In the genomic region with DNA sequence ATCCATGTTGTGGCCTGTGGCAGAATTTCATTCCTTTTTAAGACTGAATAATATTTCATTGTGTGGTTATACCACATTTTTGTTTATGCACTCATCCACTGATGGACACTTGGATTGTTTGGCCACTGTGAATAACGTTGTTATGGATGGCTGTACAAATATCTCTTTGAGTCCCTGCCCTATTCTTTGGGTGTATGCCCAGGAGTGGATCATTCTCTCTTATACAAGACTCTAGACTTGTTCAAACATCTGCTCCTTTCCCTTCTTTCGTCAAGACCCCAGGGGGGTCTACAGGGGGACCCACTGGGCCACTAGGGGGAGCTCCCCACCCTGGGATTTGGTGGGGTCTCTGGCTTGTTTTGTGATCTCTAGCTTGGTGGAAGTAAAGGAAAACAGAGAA, we compare ENCODE assay signal across 11 cellular contexts.
A peak's percentile ranks its signal among the peaks of the same experiment; 100 is the strongest.
DNase-seq lines count a peak whose midpoint lies in the region; ATAC-seq and TF ChIP-seq lines count a peak whose summit lies in the region.
"Had no signal": no experiment of that assay in that cellular context is flagged by ENCODE, and none has a peak within 500 bp of the region (broad histone marks: within the 10 kb centered on the region; RNA-seq: fewer than 3 reads in every experiment).

No MANE protein-coding gene starts in this region.

- H3K36me3 Mint-ChIP-seq in stimulated activated naive B cell treated with anti-CD40 and anti-IgM and Interleukin-4, amounts not matched to agents 10 μg/mL and 1 μg/mL and 100 μg/mL, for 72 hours = peaks cover 0 to 2% of the 10 kb centered on the region in 2 donors

- no peaks in the 10 kb centered on the region for H3K27me3 ChIP-seq in AG04450 (ENCODE audit: control insufficient read depth, insufficient read depth, low read length)
- H3K27me3 ChIP-seq in RWPE2 (ENCODE audit: insufficient read depth, poor library complexity, severe bottlenecking) = no peaks in the 10 kb centered on the region
- H3K27me3 ChIP-seq in foreskin keratinocyte = no peaks in the 10 kb centered on the region

- no peak overlapping the region for H3K27ac Mint-ChIP-seq in stimulated activated naive B cell treated with anti-CD40 and anti-IgM and Interleukin-4, amounts not matched to agents 10 μg/mL and 1 μg/mL and 100 μg/mL, for 72 hours
- H3K27ac Mint-ChIP-seq: activated naive CD8-positive, alpha-beta T cell had no signal

- H3K27ac ChIP-seq in AG04450 (ENCODE audit: low read depth, low read length) = no peak overlapping the region
- peak overlapping the region; percentile 60 for H3K27ac ChIP-seq in RWPE2 (ENCODE audit: poor library complexity, severe bottlenecking)
- peak overlapping the region; percentile 33 for H3K27ac ChIP-seq in foreskin keratinocyte
- H3K27ac ChIP-seq: lower lobe of right lung had no signal

- H3K27me3 Mint-ChIP-seq in stimulated activated naive B cell treated with anti-CD40 and anti-IgM and Interleukin-4, amounts not matched to agents 10 μg/mL and 1 μg/mL and 100 μg/mL, for 72 hours = peaks cover 25 to 59% of the 10 kb centered on the region in 2 donors

- peaks cover 0 to 3% of the 10 kb centered on the region in 2 donors for H3K4me1 Mint-ChIP-seq in stimulated activated naive B cell treated with anti-CD40 and anti-IgM and Interleukin-4, amounts not matched to agents 10 μg/mL and 1 μg/mL and 100 μg/mL, for 72 hours

- CTCF ChIA-PET in AG04450 (lab: Charles Lee) = no interaction called here

- no peak for DNase-seq in AG04450 (ENCODE audit: low read depth, low spot score)
- peak; percentile 28 for DNase-seq in RWPE2 (ENCODE audit: low spot score)
- DNase-seq in foreskin keratinocyte = peak; percentile 92 to 96
- DNase-seq in SHP77 treated with DMSO at 0.1 percent for 48 hours (lab: John Stamatoyannopoulos, UW) = no peak
- DNase-seq in occipital lobe (lab: John Stamatoyannopoulos, UW) = no peak
- no peak for DNase-seq in stimulated activated naive B cell treated with anti-CD40 and anti-IgM and Interleukin-4, amounts not matched to agents 10 μg/mL and 1 μg/mL and 100 μg/mL, for 72 hours
- DNase-seq: GF-D8, lower lobe of right lung had no signal

- POLR2A ChIA-PET in AG04450 (lab: Yijun Ruan, JAX) = no interaction called here

- no peaks in the 10 kb centered on the region for H3K36me3 ChIP-seq in RWPE2 (ENCODE audit: low read depth)
- H3K36me3 ChIP-seq: lower lobe of right lung had no signal

- peak; percentile 53 for TF ChIP-seq CTCF in AG04450 (IDR thresholded peaks at IDR 0.05; ENCODE audit: low read depth, low read length)
- peak; percentile 71 for TF ChIP-seq CTCF in GM12875 (IDR thresholded peaks at IDR 0.05; ENCODE audit: borderline replicate concordance, insufficient read depth, low read depth, low read length)
- peak; percentile 49 for TF ChIP-seq CTCF in RWPE2 (IDR thresholded peaks at IDR 0.05; ENCODE audit: poor library complexity, severe bottlenecking)
- TF ChIP-seq CTCF in foreskin keratinocyte (conservative IDR thresholded peaks at IDR 0.05) = peak; percentile 68

- H3K9me3 Mint-ChIP-seq in stimulated activated naive B cell treated with anti-CD40 and anti-IgM and Interleukin-4, amounts not matched to agents 10 μg/mL and 1 μg/mL and 100 μg/mL, for 72 hours = no peaks in the 10 kb centered on the region

- peak; percentile 44 for ATAC-seq in RWPE2 (ENCODE audit: low read depth)
- peak; percentile 72 for ATAC-seq in foreskin keratinocyte
- no peak for ATAC-seq in stimulated activated naive B cell treated with anti-CD40 and anti-IgM and Interleukin-4, amounts not matched to agents 10 μg/mL and 1 μg/mL and 100 μg/mL, for 72 hours (replicated peaks)
- no peak for ATAC-seq in GM19397 (IDR thresholded peaks at IDR 0.05; ENCODE audit: unreplicated experiment)

- H3K4me3 Mint-ChIP-seq in stimulated activated naive B cell treated with anti-CD40 and anti-IgM and Interleukin-4, amounts not matched to agents 10 μg/mL and 1 μg/mL and 100 μg/mL, for 72 hours = no peak overlapping the region
- H3K4me3 Mint-ChIP-seq: activated naive CD8-positive, alpha-beta T cell had no signal

- H3K4me3 ChIP-seq in AG04450 (ENCODE audit: low read depth, low read length) = no peak overlapping the region
- no peak overlapping the region for H3K4me3 ChIP-seq in GM12875 (ENCODE audit: low read depth, low read length)
- H3K4me3 ChIP-seq in RWPE2 (ENCODE audit: severe bottlenecking) = no peak overlapping the region
- H3K4me3 ChIP-seq: lower lobe of right lung had no signal

- no peaks in the 10 kb centered on the region; the same call in 1 of the 2 replicates for H3K9me3 ChIP-seq in AG04450 (ENCODE audit: control insufficient read depth, insufficient read depth, low read length)
- no peaks in the 10 kb centered on the region for H3K9me3 ChIP-seq in RWPE2 (ENCODE audit: severe bottlenecking)
- H3K9me3 ChIP-seq: lower lobe of right lung had no signal

- H3K4me1 ChIP-seq in RWPE2 (ENCODE audit: insufficient read depth, poor library complexity, severe bottlenecking) = peaks cover 23% of the 10 kb centered on the region
- peaks cover 21% of the 10 kb centered on the region for H3K4me1 ChIP-seq in foreskin keratinocyte
- H3K4me1 ChIP-seq: lower lobe of right lung had no signal

Comparison
In these comparisons a context has a peak if more than half of its experiments do, and no peak if none do; other contexts are left out.
1. DNase-seq: peak in RWPE2 (single experiment) and foreskin keratinocyte (2 of 2); none in AG04450 (single experiment), SHP77 treated with DMSO at 0.1 percent for 48 hours (single experiment), occipital lobe (single experiment) and stimulated activated naive B cell treated with anti-CD40 and anti-IgM and Interleukin-4, amounts not matched to agents 10 μg/mL and 1 μg/mL and 100 μg/mL, for 72 hours (single experiment).
2. ATAC-seq: peak in RWPE2 (single experiment) and foreskin keratinocyte (single experiment); none in stimulated activated naive B cell treated with anti-CD40 and anti-IgM and Interleukin-4, amounts not matched to agents 10 μg/mL and 1 μg/mL and 100 μg/mL, for 72 hours (0 of 2) and GM19397 (single experiment).
3. Peak in every context shown above with its lines, with median percentiles within 50 percentile points of each other: CTCF ChIP-seq.